8 cellular contexts compared by ENCODE assay signal in the genomic region with DNA sequence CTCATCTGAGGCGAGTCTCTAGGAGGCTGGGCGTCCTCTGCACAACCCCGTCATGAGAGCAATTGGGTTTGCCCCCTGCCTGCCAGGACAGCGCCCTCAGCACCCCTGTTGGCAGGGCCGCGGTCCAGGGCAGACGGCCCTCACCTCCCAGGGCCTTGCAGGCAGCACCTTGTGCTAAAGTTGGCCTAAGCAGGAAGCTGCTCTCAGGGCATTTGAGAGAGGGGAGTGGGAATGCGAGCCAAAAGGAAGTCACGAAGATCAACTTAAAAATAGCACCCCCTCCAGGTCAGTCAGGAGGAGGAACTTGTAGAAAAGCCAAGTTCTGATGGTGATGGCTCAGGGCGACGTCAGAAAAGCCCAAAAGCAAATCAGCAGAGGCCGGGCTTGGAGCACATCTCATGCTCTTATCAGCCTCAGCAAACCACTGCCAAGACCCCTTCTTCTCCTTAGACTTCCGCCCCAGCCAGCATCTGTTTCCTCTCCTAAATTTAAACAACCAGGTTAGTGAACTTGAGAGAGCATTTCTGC. TPM values are rescaled to one million over a fixed set of nuclear protein-coding genes. Genes with fewer than 3 reads are reported as not detected.
DNase-seq lines count a peak whose midpoint lies in the region; ATAC-seq and TF ChIP-seq lines count a peak whose summit lies in the region.

No MANE protein-coding gene starts in this region.

- H4K20me1 ChIP-seq in BLaER1: no peaks in the 10 kb centered on the region

- H3K4me1 ChIP-seq in BLaER1: peaks cover 41% of the 10 kb centered on the region
- no peaks in the 10 kb centered on the region for H3K4me1 ChIP-seq in NT2/D1 (ENCODE audit: insufficient read depth, insufficient read length)
- peaks cover 12 to 43% (median 29%) of the 10 kb centered on the region in 4 donors for H3K4me1 ChIP-seq in stomach

- TF ChIP-seq POLR2A in stomach (IDR thresholded peaks at IDR 0.05): no peak

- peak; percentile 21 for TF ChIP-seq CTCF in GM20000 (IDR thresholded peaks at IDR 0.05; ENCODE audit: extremely low read depth, missing control alignments)
- peak in 1 of 7 experiments; percentile 14 for TF ChIP-seq CTCF in stomach (IDR thresholded peaks at IDR 0.05)

- intact Hi-C loops in stomach (cut with DNase I; ENCODE audit: low total_unique reads): no loop called here

- no peak for ATAC-seq in GM21737 (IDR thresholded peaks at IDR 0.05; ENCODE audit: unreplicated experiment)

- H3K4me3 ChIP-seq in BLaER1: peak overlapping the region; percentile 64
- peak overlapping the region; percentile 19 for H3K4me3 ChIP-seq in NT2/D1 (ENCODE audit: insufficient read length, low read depth)
- H3K4me3 ChIP-seq in stomach: peak overlapping the region; percentile 28 to 40 (median 37)

- 24 to 29% (median 24%) methylated on average over 10 to 13 of the region's 13 CpGs for WGBS in stomach, 5 donors

- H3K27ac ChIP-seq in BLaER1: peak overlapping the region; percentile 88
- H3K27ac ChIP-seq in caudate nucleus (ENCODE audit: low read depth, low read length): peak overlapping the region; percentile 64
- peak overlapping the region; percentile 73 to 83 (median 80) for H3K27ac ChIP-seq in stomach

- no peak for TF ChIP-seq EP300 in stomach (IDR thresholded peaks at IDR 0.05)

- H3K36me3 ChIP-seq in BLaER1 (no peaks in the 10 kb centered on the region), NT2/D1 (ENCODE audit: insufficient read depth, insufficient read length, low read length) (no peaks in the 10 kb centered on the region), stomach (no peaks in the 10 kb centered on the region)

- H3K4me2 ChIP-seq in BLaER1: peak overlapping the region; percentile 97

- DNase-seq in GM20000 (ENCODE audit: low spot score): peak; percentile 68
- peak; percentile 40 for DNase-seq in NT2/D1 (ENCODE audit: low read depth, low spot score)
- DNase-seq in caudate nucleus (lab: John Stamatoyannopoulos, UW): peak in 12 of 61 donors; percentile 12 to 45 (median 24)
- peak; percentile 80 for DNase-seq in kidney tubule cell (ENCODE audit: low spot score)
- peak; percentile 29 for DNase-seq in stomach
- DNase-seq in NCI-H226: no peak

- no peaks in the 10 kb centered on the region for H3K27me3 ChIP-seq in BLaER1
- H3K27me3 ChIP-seq in NT2/D1 (ENCODE audit: insufficient read depth, insufficient read length): peaks cover 15% of the 10 kb centered on the region
- no peaks in the 10 kb centered on the region for H3K27me3 ChIP-seq in stomach

- H3K9ac ChIP-seq in BLaER1 (peak overlapping the region; percentile 75), NT2/D1 (ENCODE audit: insufficient read length, low read depth) (peak overlapping the region; percentile 65)

- H3K9me3 ChIP-seq in BLaER1 (no peaks in the 10 kb centered on the region), NT2/D1 (ENCODE audit: insufficient read depth, low read length) (no peaks in the 10 kb centered on the region), stomach (no peaks in the 10 kb centered on the region)

RNA-seq across cellular contexts. Expression of a gene that starts 12.6 kb away (rescaled TPM):
- 10 to 100 TPM in 1 of 5 donors, 1 to 10 TPM in 2, under 1 TPM in 2; 0.29 to 44.3 (median 3.7) TPM for total RNA-seq in stomach
- polyA plus RNA-seq in stomach: 1 to 10 TPM; 1.2 to 5.9 (median 4.7) TPM

RNA-seq across cellular contexts. Expression of a gene that starts 12.6 kb away (rescaled TPM):
- 1 to 10 TPM in 1 of 5 donors, not detected in 4; 7.6 TPM for total RNA-seq in stomach
- 1 to 10 TPM; 1.2 to 6.5 (median 2.7) TPM for polyA plus RNA-seq in stomach

RNA-seq across cellular contexts. Expression of a gene that starts 42.3 kb away (rescaled TPM):
- 10 to 100 TPM in 2 of 5 donors, 1 to 10 TPM in 3; 2.2 to 19.0 (median 3.2) TPM for total RNA-seq in stomach
- 10 to 100 TPM; 12.3 to 18.3 (median 17.1) TPM for polyA plus RNA-seq in stomach
